In the genomic region with DNA sequence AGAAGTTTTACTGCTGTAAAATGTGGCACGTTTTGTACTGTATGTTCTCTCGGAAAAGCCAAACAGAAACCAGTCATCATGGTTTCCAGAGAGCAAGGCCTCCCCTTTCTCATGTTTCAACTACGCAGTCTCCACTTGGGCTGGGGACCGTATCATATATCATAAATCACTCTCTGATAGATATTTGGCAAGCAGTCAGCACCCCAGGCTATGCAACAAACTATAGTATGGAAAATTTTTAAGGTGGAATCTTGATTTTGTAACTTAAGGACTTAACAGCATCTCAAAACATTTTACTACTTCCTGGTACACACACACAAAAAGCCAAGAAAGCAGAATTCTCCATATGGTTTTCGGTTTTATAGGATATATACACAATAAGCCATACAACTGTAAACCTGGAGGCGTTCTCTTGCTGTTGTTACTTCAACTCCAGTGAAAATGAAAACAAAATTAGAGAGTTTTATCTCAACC, we compare ENCODE assay signal across 11 cellular contexts.
A peak's percentile ranks its signal among the peaks of the same experiment; 100 is the strongest.
DNase-seq lines count a peak whose midpoint lies in the region; ATAC-seq, FAIRE-seq and TF ChIP-seq lines count a peak whose summit lies in the region.
"Had no signal": no experiment of that assay in that cellular context is flagged by ENCODE, and none has a peak within 500 bp of the region (broad histone marks: within the 10 kb centered on the region; RNA-seq: fewer than 3 reads in every experiment).

No MANE protein-coding gene starts in this region.

- H3K27ac ChIP-seq in astrocyte (ENCODE audit: low read depth, low read length) (no peak overlapping the region), upper lobe of right lung (peak overlapping the region; percentile 67)

- POLR2A ChIA-PET in Caco-2 (lab: Charles Lee): no interaction called here

- no peaks in the 10 kb centered on the region for H3K9me3 ChIP-seq in astrocyte (ENCODE audit: insufficient read depth, low read depth, low read length)
- no peaks in the 10 kb centered on the region for H3K9me3 ChIP-seq in upper lobe of right lung
- no peaks in the 10 kb centered on the region for H3K9me3 ChIP-seq in Caco-2

- H3K4me2 ChIP-seq in astrocyte (ENCODE audit: low read length): peak overlapping the region; percentile 51

- H3K27me3 ChIP-seq in astrocyte (ENCODE audit: insufficient read depth, low read length) (peaks cover 8% of the 10 kb centered on the region), upper lobe of right lung (no peaks in the 10 kb centered on the region), Caco-2 (replicated peaks; ENCODE audit: control insufficient read depth, insufficient read depth, low read length) (no peaks in the 10 kb centered on the region)

- no peak overlapping the region for H3K9ac ChIP-seq in astrocyte (ENCODE audit: low read length)

- peak in 2 of 3 experiments; percentile 2 to 53 for DNase-seq in NCI-H1417 (lab: John Stamatoyannopoulos, UW)
- DNase-seq in NCI-H1417 treated with DMSO at 0.1 percent for 48 hours (lab: John Stamatoyannopoulos, UW): no peak
- peak; percentile 80 for DNase-seq in astrocyte (ENCODE audit: low read depth)
- DNase-seq in left kidney (ENCODE audit: low read depth, low spot score): peak; percentile 84
- no peak for DNase-seq in upper lobe of right lung
- DNase-seq in activated T-helper 1 cell treated with anti-CD3 and anti-CD28 coated beads, Interleukin-12 subunit alpha, Interleukin-12 subunit beta, Interleukin-2, Interleukin-4 antibody, amounts not matched to agents 30 ng/mL and 10 ng/mL and 1 ng/mL, durations not matched to agents 14 hours and 24 hours and 36 hours (ENCODE audit: low spot score): no peak
- DNase-seq in Caco-2: no peak
- DNase-seq: NCI-H524 treated with DMSO at 0.1 percent for 48 hours had no signal

- H3K36me3 ChIP-seq in astrocyte (ENCODE audit: insufficient read depth, low read length): no peaks in the 10 kb centered on the region
- H3K36me3 ChIP-seq in upper lobe of right lung: no peaks in the 10 kb centered on the region
- H3K36me3 ChIP-seq in Caco-2 (ENCODE audit: control insufficient read depth, insufficient read depth, low read length): no peaks in the 10 kb centered on the region

- no TSS peak for BruUV-seq in Caco-2 (replicated peaks; lab: Mats Ljungman, UMichigan)

- H3K36me3 Mint-ChIP-seq in astrocyte (ENCODE audit: low read depth, unreplicated experiment): no peaks in the 10 kb centered on the region
- H3K36me3 Mint-ChIP-seq in activated T-helper 1 cell treated with anti-CD3 and anti-CD28 coated beads, Interleukin-12 subunit alpha, Interleukin-12 subunit beta, Interleukin-2, Interleukin-4 antibody, amounts not matched to agents 30 ng/mL and 10 ng/mL and 1 ng/mL, durations not matched to agents 14 hours and 24 hours and 36 hours (ENCODE audit: low read depth): no peaks in the 10 kb centered on the region
- no peaks in the 10 kb centered on the region for H3K36me3 Mint-ChIP-seq in Caco-2 (ENCODE audit: insufficient read depth, unreplicated experiment)
- H3K36me3 Mint-ChIP-seq: activated naive CD8-positive, alpha-beta T cell had no signal

- H3K27ac Mint-ChIP-seq in astrocyte (ENCODE audit: unreplicated experiment) (no peak overlapping the region), Caco-2 (ENCODE audit: unreplicated experiment) (no peak overlapping the region)
- H3K27ac Mint-ChIP-seq in activated T-helper 1 cell treated with anti-CD3 and anti-CD28 coated beads, Interleukin-12 subunit alpha, Interleukin-12 subunit beta, Interleukin-2, Interleukin-4 antibody, amounts not matched to agents 30 ng/mL and 10 ng/mL and 1 ng/mL, durations not matched to agents 14 hours and 24 hours and 36 hours: no peak overlapping the region
- H3K27ac Mint-ChIP-seq: activated naive CD8-positive, alpha-beta T cell had no signal

- H3K9me3 Mint-ChIP-seq in astrocyte (ENCODE audit: unreplicated experiment) (peaks cover 5% of the 10 kb centered on the region), Caco-2 (ENCODE audit: unreplicated experiment) (no peaks in the 10 kb centered on the region)
- no peaks in the 10 kb centered on the region for H3K9me3 Mint-ChIP-seq in activated T-helper 1 cell treated with anti-CD3 and anti-CD28 coated beads, Interleukin-12 subunit alpha, Interleukin-12 subunit beta, Interleukin-2, Interleukin-4 antibody, amounts not matched to agents 30 ng/mL and 10 ng/mL and 1 ng/mL, durations not matched to agents 14 hours and 24 hours and 36 hours

- intact Hi-C loops in upper lobe of right lung (cut with DNase I): no loop called here
- intact Hi-C loops in activated T-helper 1 cell treated with anti-CD3 and anti-CD28 coated beads, Interleukin-12 subunit alpha, Interleukin-12 subunit beta, Interleukin-2, Interleukin-4 antibody, amounts not matched to agents 30 ng/mL and 10 ng/mL and 1 ng/mL, durations not matched to agents 14 hours and 24 hours and 36 hours (cut with micrococcal nuclease): no loop called here
- intact Hi-C loops in Caco-2 (cut with micrococcal nuclease; ENCODE audit: unreplicated experiment): no loop called here

- H3K4me3 ChIP-seq in astrocyte (ENCODE audit: insufficient read depth, low read depth, low read length) (no peak overlapping the region), upper lobe of right lung (peak overlapping the region; percentile 8), Caco-2 (ENCODE audit: low read depth, low read length) (no peak overlapping the region)

- TF ChIP-seq CTCF in astrocyte (IDR thresholded peaks at IDR 0.05; ENCODE audit: insufficient read depth, low read depth, low read length) (no peak), upper lobe of right lung (IDR thresholded peaks at IDR 0.05) (no peak), Caco-2 (IDR thresholded peaks at IDR 0.05; ENCODE audit: insufficient read depth in 1 of 2, low read depth in 1 of 2, low read length in 1 of 2, severe bottlenecking in 1 of 2, unreplicated experiment in 1 of 2) (no peak)

- no peak overlapping the region for H3K4me3 Mint-ChIP-seq in astrocyte (ENCODE audit: unreplicated experiment)
- no peak overlapping the region for H3K4me3 Mint-ChIP-seq in activated T-helper 1 cell treated with anti-CD3 and anti-CD28 coated beads, Interleukin-12 subunit alpha, Interleukin-12 subunit beta, Interleukin-2, Interleukin-4 antibody, amounts not matched to agents 30 ng/mL and 10 ng/mL and 1 ng/mL, durations not matched to agents 14 hours and 24 hours and 36 hours
- no peak overlapping the region for H3K4me3 Mint-ChIP-seq in Caco-2 (ENCODE audit: unreplicated experiment)
- H3K4me3 Mint-ChIP-seq: activated naive CD8-positive, alpha-beta T cell had no signal

- no peak for FAIRE-seq in astrocyte (lab: Jason Lieb, UNC)
- FAIRE-seq: A204.1 had no signal

- H3K27me3 Mint-ChIP-seq in astrocyte (ENCODE audit: low read depth, unreplicated experiment) (peaks cover 18% of the 10 kb centered on the region), Caco-2 (ENCODE audit: insufficient read depth, unreplicated experiment) (no peaks in the 10 kb centered on the region)
- H3K27me3 Mint-ChIP-seq in activated T-helper 1 cell treated with anti-CD3 and anti-CD28 coated beads, Interleukin-12 subunit alpha, Interleukin-12 subunit beta, Interleukin-2, Interleukin-4 antibody, amounts not matched to agents 30 ng/mL and 10 ng/mL and 1 ng/mL, durations not matched to agents 14 hours and 24 hours and 36 hours (ENCODE audit: insufficient read depth): no peaks in the 10 kb centered on the region

- no peaks in the 10 kb centered on the region for H4K20me1 ChIP-seq in astrocyte (ENCODE audit: insufficient read depth, low read length)

- no peaks in the 10 kb centered on the region for H3K79me2 ChIP-seq in astrocyte (ENCODE audit: insufficient read depth, low read length)

- peaks cover 9% of the 10 kb centered on the region for H3K4me1 Mint-ChIP-seq in astrocyte (ENCODE audit: low read depth, unreplicated experiment)
- H3K4me1 Mint-ChIP-seq in activated T-helper 1 cell treated with anti-CD3 and anti-CD28 coated beads, Interleukin-12 subunit alpha, Interleukin-12 subunit beta, Interleukin-2, Interleukin-4 antibody, amounts not matched to agents 30 ng/mL and 10 ng/mL and 1 ng/mL, durations not matched to agents 14 hours and 24 hours and 36 hours (ENCODE audit: low read depth): no peaks in the 10 kb centered on the region
- no peaks in the 10 kb centered on the region for H3K4me1 Mint-ChIP-seq in Caco-2 (ENCODE audit: low read depth, unreplicated experiment)

- H3K4me1 ChIP-seq in astrocyte (ENCODE audit: insufficient read depth, low read length) (peaks cover 4% of the 10 kb centered on the region), upper lobe of right lung (peaks cover 18% of the 10 kb centered on the region), Caco-2 (no peaks in the 10 kb centered on the region)

- CTCF ChIA-PET in Caco-2 (lab: Charles Lee): no interaction called here

- no peak for ATAC-seq in upper lobe of right lung
- ATAC-seq in GM21737 (IDR thresholded peaks at IDR 0.05; ENCODE audit: unreplicated experiment): no peak

- peak overlapping the region; percentile 48 for H2AFZ ChIP-seq in astrocyte (ENCODE audit: low read depth, low read length)

Comparison
In these comparisons a context has a peak if more than half of its experiments do, and no peak if none do; other contexts are left out.
1. DNase-seq: peak in NCI-H1417 (2 of 3), astrocyte (single experiment) and left kidney (single experiment); none in NCI-H1417 treated with DMSO at 0.1 percent for 48 hours (single experiment), upper lobe of right lung (single experiment), activated T-helper 1 cell treated with anti-CD3 and anti-CD28 coated beads, Interleukin-12 subunit alpha, Interleukin-12 subunit beta, Interleukin-2, Interleukin-4 antibody, amounts not matched to agents 30 ng/mL and 10 ng/mL and 1 ng/mL, durations not matched to agents 14 hours and 24 hours and 36 hours (single experiment) and Caco-2 (0 of 2).